13 cellular contexts compared by ENCODE assay signal in the genomic region with DNA sequence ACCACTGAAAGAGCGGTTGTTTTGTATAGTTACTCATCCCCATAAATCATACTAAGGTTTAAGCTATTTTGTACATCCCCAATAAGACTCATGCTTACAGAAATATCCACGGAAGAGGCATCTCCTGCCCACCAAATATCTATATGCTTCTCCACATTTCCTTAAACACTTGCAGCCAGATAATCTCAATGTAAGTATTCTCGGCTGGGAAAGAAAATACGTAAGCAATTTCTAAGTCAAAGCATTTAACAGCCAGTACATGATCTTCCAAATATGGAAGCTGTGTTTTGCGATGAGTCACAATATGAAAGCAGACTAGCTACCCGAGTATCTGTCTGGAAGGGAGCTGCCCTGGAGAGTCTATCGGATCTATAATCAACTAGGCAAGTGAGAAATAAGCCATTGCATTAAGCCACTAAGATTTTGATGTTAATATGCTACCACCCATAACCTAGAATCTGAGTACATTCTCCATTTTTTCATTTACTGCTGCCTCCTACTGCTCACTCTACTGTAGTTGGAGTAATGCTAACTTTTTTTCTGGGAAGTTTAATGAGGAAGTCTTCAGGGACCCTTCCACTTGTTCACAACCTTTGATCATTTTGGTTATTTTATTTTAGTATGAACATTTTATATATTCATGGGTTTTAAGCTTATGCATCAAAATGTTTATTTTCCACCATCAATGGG. TPM values are rescaled to one million over a fixed set of nuclear protein-coding genes. Genes with fewer than 3 reads are reported as not detected.
DNase-seq lines count a peak whose midpoint lies in the region; FAIRE-seq and TF ChIP-seq lines count a peak whose summit lies in the region.
"Had no signal": no experiment of that assay in that cellular context is flagged by ENCODE, and none has a peak within 500 bp of the region (broad histone marks: within the 10 kb centered on the region; RNA-seq: fewer than 3 reads in every experiment).

No MANE protein-coding gene starts in this region.

- H3K9me1 ChIP-seq in keratinocyte (ENCODE audit: control insufficient read depth, extremely low read depth, insufficient read depth, low read length) = no peaks in the 10 kb centered on the region

- dilution Hi-C loops in keratinocyte (cut with MboI; ENCODE audit: extremely low pct_ligation_motif_present, low sequenced_read_pairs) = no loop called here

- no peak overlapping the region for H3K4me3 Mint-ChIP-seq in astrocyte (ENCODE audit: unreplicated experiment)
- H3K4me3 Mint-ChIP-seq: CD4-positive, CD25-positive, alpha-beta regulatory T cell; IgD-negative memory B cell had no signal

- H3K36me3 ChIP-seq in astrocyte (ENCODE audit: insufficient read depth, low read length) (no peaks in the 10 kb centered on the region), keratinocyte (ENCODE audit: control insufficient read depth in 2 of 2, extremely low read depth in 1 of 2, insufficient read depth in 2 of 2, low read length in 2 of 2) (no peaks in the 10 kb centered on the region), Karpas-422 (ENCODE audit: insufficient read depth, low read length) (no peaks in the 10 kb centered on the region)
- H3K36me3 ChIP-seq: ascending aorta had no signal

- H4K20me1 ChIP-seq in astrocyte (ENCODE audit: insufficient read depth, low read length) = no peaks in the 10 kb centered on the region
- H4K20me1 ChIP-seq in keratinocyte (ENCODE audit: control insufficient read depth, extremely low read depth, insufficient read depth, low read length) = no peaks in the 10 kb centered on the region
- H4K20me1 ChIP-seq in Karpas-422 (ENCODE audit: insufficient read depth, low read depth, low read length) = no peaks in the 10 kb centered on the region

- H3K4me2 ChIP-seq in astrocyte (ENCODE audit: low read length) (peak overlapping the region; percentile 62), keratinocyte (ENCODE audit: control insufficient read depth, extremely low read depth, insufficient read depth, low read depth, low read length) (peak overlapping the region; percentile 39), Karpas-422 (ENCODE audit: low read depth, low read length, poor library complexity, severe bottlenecking) (no peak overlapping the region)

- FAIRE-seq in astrocyte (lab: Jason Lieb, UNC) (peak; percentile 75), keratinocyte (lab: Jason Lieb, UNC) (peak; percentile 66)

- H3K9me3 Mint-ChIP-seq in astrocyte (ENCODE audit: unreplicated experiment) = no peaks in the 10 kb centered on the region
- H3K9me3 Mint-ChIP-seq: CD4-positive, CD25-positive, alpha-beta regulatory T cell; IgD-negative memory B cell had no signal

- H3K27ac ChIP-seq in astrocyte (ENCODE audit: low read depth, low read length) = no peak overlapping the region
- H3K27ac ChIP-seq in keratinocyte (ENCODE audit: control insufficient read depth, insufficient read depth, low read length) = no peak overlapping the region
- no peak overlapping the region for H3K27ac ChIP-seq in Karpas-422 (ENCODE audit: low read length)
- H3K27ac ChIP-seq: ascending aorta had no signal

- no peaks in the 10 kb centered on the region for H3K27me3 Mint-ChIP-seq in astrocyte (ENCODE audit: low read depth, unreplicated experiment)
- H3K27me3 Mint-ChIP-seq: IgD-negative memory B cell had no signal

- H3K27me3 ChIP-seq in astrocyte (ENCODE audit: insufficient read depth, low read length) = no peaks in the 10 kb centered on the region
- H3K27me3 ChIP-seq in keratinocyte (ENCODE audit: control insufficient read depth, extremely low read depth, insufficient read depth, low read length) = no peaks in the 10 kb centered on the region
- no peaks in the 10 kb centered on the region for H3K27me3 ChIP-seq in Karpas-422 (ENCODE audit: low read length)
- H3K27me3 ChIP-seq: ascending aorta had no signal

- peak overlapping the region; percentile 29 for H3K9ac ChIP-seq in astrocyte (ENCODE audit: low read length)
- H3K9ac ChIP-seq in keratinocyte (ENCODE audit: control insufficient read depth, extremely low read depth, insufficient read depth, low read length) = no peak overlapping the region
- H3K9ac ChIP-seq in Karpas-422 (ENCODE audit: low read length) = no peak overlapping the region

- no peaks in the 10 kb centered on the region for H3K36me3 Mint-ChIP-seq in astrocyte (ENCODE audit: low read depth, unreplicated experiment)
- H3K36me3 Mint-ChIP-seq: CD4-positive, CD25-positive, alpha-beta regulatory T cell had no signal

- H3K4me1 Mint-ChIP-seq in astrocyte (ENCODE audit: low read depth, unreplicated experiment) = peaks cover 20% of the 10 kb centered on the region
- H3K4me1 Mint-ChIP-seq: IgD-negative memory B cell had no signal

- TF ChIP-seq CTCF in astrocyte (IDR thresholded peaks at IDR 0.05; ENCODE audit: insufficient read depth, low read depth, low read length) = no peak
- no peak for TF ChIP-seq CTCF in keratinocyte (optimal IDR thresholded peaks at IDR 0.05 in 1 of 3, IDR thresholded peaks at IDR 0.05 in 1 of 3, conservative IDR thresholded peaks at IDR 0.05 in 1 of 3; ENCODE audit: extremely low read depth in 1 of 3, insufficient read depth in 2 of 3, low read length in 3 of 3)

- peak overlapping the region; percentile 74 for H2AFZ ChIP-seq in astrocyte (ENCODE audit: low read depth, low read length)
- H2AFZ ChIP-seq in keratinocyte (ENCODE audit: control insufficient read depth, low read length) = peak overlapping the region; percentile 7
- H2AFZ ChIP-seq in Karpas-422 (ENCODE audit: low read length) = no peak overlapping the region

- H3K9me3 ChIP-seq in astrocyte (ENCODE audit: insufficient read depth, low read depth, low read length) = no peaks in the 10 kb centered on the region
- H3K9me3 ChIP-seq in keratinocyte (ENCODE audit: control insufficient read depth, low read depth, low read length) = no peaks in the 10 kb centered on the region
- no peaks in the 10 kb centered on the region for H3K9me3 ChIP-seq in Karpas-422 (ENCODE audit: low read length)
- H3K9me3 ChIP-seq: ascending aorta had no signal

- H3K4me3 ChIP-seq in astrocyte (ENCODE audit: insufficient read depth, low read depth, low read length) (no peak overlapping the region), keratinocyte (ENCODE audit: control insufficient read depth in 2 of 3, extremely low read depth in 1 of 3, insufficient read depth in 2 of 3, low read depth in 1 of 3, low read length in 3 of 3) (no peak overlapping the region), Karpas-422 (ENCODE audit: low read length) (no peak overlapping the region)

- H3K4me1 ChIP-seq in astrocyte (ENCODE audit: insufficient read depth, low read length) (peaks cover 4% of the 10 kb centered on the region), keratinocyte (ENCODE audit: control insufficient read depth, extremely low read depth, insufficient read depth, low read length) (peaks cover 6% of the 10 kb centered on the region), Karpas-422 (ENCODE audit: low read length) (no peaks in the 10 kb centered on the region)
- H3K4me1 ChIP-seq: ascending aorta had no signal

- peak overlapping the region; percentile 73 for H3K27ac Mint-ChIP-seq in astrocyte (ENCODE audit: unreplicated experiment)
- H3K27ac Mint-ChIP-seq: CD4-positive, CD25-positive, alpha-beta regulatory T cell; IgD-negative memory B cell had no signal

- H3K79me2 ChIP-seq in astrocyte (ENCODE audit: insufficient read depth, low read length) (no peaks in the 10 kb centered on the region), keratinocyte (ENCODE audit: control insufficient read depth, insufficient read depth, low read length) (no peaks in the 10 kb centered on the region), Karpas-422 (ENCODE audit: low read length) (no peaks in the 10 kb centered on the region)

- H3K9me2 ChIP-seq in Karpas-422 (replicated peaks; ENCODE audit: insufficient read depth, low read length) = no peaks in the 10 kb centered on the region

- DNase-seq in AG08395 (ENCODE audit: low spot score) (peak; percentile 43), M059J (ENCODE audit: low read depth) (peak; percentile 70), astrocyte (ENCODE audit: low read depth) (peak; percentile 54), keratinocyte (ENCODE audit: low read depth, low spot score) (no peak), HK-2 (ENCODE audit: unreplicated experiment) (no peak), T-helper 1 cell (no peak), Karpas-422 (no peak), NCI-H526 (lab: John Stamatoyannopoulos, UW) (no peak)
- DNase-seq: CD4-positive, CD25-positive, alpha-beta regulatory T cell; NCI-H446; stimulated activated CD8-positive, alpha-beta memory T cell treated with anti-CD3 and anti-CD28 coated beads, Interleukin-4, amount 100 ng/mL, for 48 hours had no signal

RNA-seq across cellular contexts. Expression of gene ZMAT3, which starts 26.9 kb away (rescaled TPM):
- total RNA-seq in M059J (2014; rRNA removed; shearing (Covaris generic)) = 2.1 and 4.2 TPM in 2 replicates
- total RNA-seq in astrocyte = 89.1 and 89.6 TPM in 2 replicates
- 14.7 to 16.6 TPM (median 15.5 TPM) in 3 replicates for polyA plus RNA-seq in keratinocyte
- polyA plus RNA-seq in keratinocyte (2011; ENCODE audit: low read depth) = 8.2 TPM
- 13.0 and 19.0 TPM in 2 replicates for polyA plus RNA-seq in keratinocyte (2011; cell fraction: cytosol; rRNA removed)
- polyA plus RNA-seq in keratinocyte (2011; cell fraction: nucleus; rRNA removed) = 13.9 and 17.5 TPM in 2 replicates
- 12.2 and 14.1 TPM in 2 replicates for polyA plus RNA-seq in keratinocyte (2012; ENCODE audit: low replicate concordance)
- polyA minus RNA-seq in keratinocyte = 36.1 to 88.3 TPM (median 49.2 TPM) in 3 replicates
- polyA minus RNA-seq in keratinocyte (2011; cell fraction: cytosol; rRNA and poly(A)+ RNA removed) = 47.8 TPM
- polyA minus RNA-seq in keratinocyte (2011; cell fraction: nucleus; rRNA and poly(A)+ RNA removed) = 30.5 and 51.4 TPM in 2 replicates
- 4.1 and 11.9 TPM in 2 replicates for total RNA-seq in Karpas-422 (2014; rRNA removed; shearing (Covaris generic); ENCODE audit: low replicate concordance)

RNA-seq across cellular contexts. Expression of gene PIK3CA, which starts 49.6 kb away (rescaled TPM):
- 21.7 and 34.1 TPM in 2 replicates for total RNA-seq in M059J (2014; rRNA removed; shearing (Covaris generic))
- 28.0 and 29.7 TPM in 2 replicates for total RNA-seq in astrocyte
- 7.5 to 12.0 TPM (median 7.7 TPM) in 3 replicates for polyA plus RNA-seq in keratinocyte
- polyA plus RNA-seq in keratinocyte (2011; ENCODE audit: low read depth) = 16.1 TPM
- polyA plus RNA-seq in keratinocyte (2011; cell fraction: cytosol; rRNA removed) = 5.9 and 12.7 TPM in 2 replicates
- polyA plus RNA-seq in keratinocyte (2011; cell fraction: nucleus; rRNA removed) = 9.3 and 12.0 TPM in 2 replicates
- polyA plus RNA-seq in keratinocyte (2012; ENCODE audit: low replicate concordance) = 7.8 and 9.7 TPM in 2 replicates
- polyA minus RNA-seq in keratinocyte = 1.4 to 21.1 TPM (median 9.5 TPM) in 3 replicates
- polyA minus RNA-seq in keratinocyte (2011; cell fraction: cytosol; rRNA and poly(A)+ RNA removed) = 18.4 TPM
- polyA minus RNA-seq in keratinocyte (2011; cell fraction: nucleus; rRNA and poly(A)+ RNA removed) = 14.0 and 23.7 TPM in 2 replicates
- total RNA-seq in Karpas-422 (2014; rRNA removed; shearing (Covaris generic); ENCODE audit: low replicate concordance) = 8.5 and 22.7 TPM in 2 replicates

Comparison
In these comparisons a context has a peak if more than half of its experiments do, and no peak if none do; other contexts are left out.
1. DNase-seq: peak in AG08395 (single experiment), M059J (single experiment) and astrocyte (single experiment); none in keratinocyte (single experiment), HK-2 (single experiment), T-helper 1 cell (0 of 5), Karpas-422 (single experiment) and NCI-H526 (0 of 2).